Comparison of ENCODE assay signal across 25 cellular contexts in genomic region chr3:8518138-8518537, GRCh38. TPM values are rescaled to one million over a fixed set of nuclear protein-coding genes. Genes with fewer than 3 reads are reported as not detected.
DNase-seq lines count a peak whose midpoint lies in the region; ATAC-seq and TF ChIP-seq lines count a peak whose summit lies in the region.
"Had no signal": no experiment of that assay in that cellular context is flagged by ENCODE, and none has a peak within 500 bp of the region (broad histone marks: within the 10 kb centered on the region; RNA-seq: fewer than 3 reads in every experiment).

No MANE protein-coding gene starts in this region.

- no peaks in the 10 kb centered on the region for H3K27me3 ChIP-seq in SK-N-SH (ENCODE audit: insufficient read depth)
- H3K27me3 ChIP-seq: BLaER1 treated with 17β-estradiol and CSF1 and Interleukin-3, amounts not matched to agents 10 nM and 100 nM; body of pancreas; MG63; SJCRH30; transverse colon had no signal

- H4K20me1 ChIP-seq in SK-N-SH (ENCODE audit: insufficient read depth) = no peaks in the 10 kb centered on the region
- H4K20me1 ChIP-seq: BLaER1 treated with 17β-estradiol and CSF1 and Interleukin-3, amounts not matched to agents 10 nM and 100 nM had no signal

- no peaks in the 10 kb centered on the region for H3K9me2 ChIP-seq in SK-N-SH

- no peak overlapping the region for H3K4me3 Mint-ChIP-seq in nephron
- H3K4me3 Mint-ChIP-seq: dendritic cell treated with granulocyte-macrophage colony-stimulating factor and Interleukin-4, amounts not matched to agents 40 ng/mL and 50 ng/mL, for 4 days; stimulated activated memory B cell treated with anti-CD40 and anti-IgM and Interleukin-4, amounts not matched to agents 10 μg/mL and 1 μg/mL and 100 μg/mL, for 72 hours; T-helper 17 cell had no signal

- no peaks in the 10 kb centered on the region for H3K79me2 ChIP-seq in SK-N-SH (ENCODE audit: insufficient read depth)

- POLR2A ChIA-PET in SK-N-SH (lab: Yijun Ruan, JAX) = no interaction called here

- H3K4me3 ChIP-seq in SK-N-SH (ENCODE audit: low read depth in 2 of 2, low read length in 1 of 2) = no peak overlapping the region
- H3K4me3 ChIP-seq: BLaER1 treated with 17β-estradiol and CSF1 and Interleukin-3, amounts not matched to agents 10 nM and 100 nM; body of pancreas; MG63; SJCRH30; transverse colon had no signal

- H3K27me3 Mint-ChIP-seq in nephron (ENCODE audit: low read depth) = peaks cover 4% of the 10 kb centered on the region
- H3K27me3 Mint-ChIP-seq: stimulated activated memory B cell treated with anti-CD40 and anti-IgM and Interleukin-4, amounts not matched to agents 10 μg/mL and 1 μg/mL and 100 μg/mL, for 72 hours had no signal

- TF ChIP-seq CTCF in SK-N-SH (IDR thresholded peaks at IDR 0.05) (no peak), nephron (IDR thresholded peaks at IDR 0.05; ENCODE audit: unreplicated experiment in 3 of 3) (no peak)

- no peak overlapping the region for H3K9ac ChIP-seq in SK-N-SH
- H3K9ac ChIP-seq: BLaER1 treated with 17β-estradiol and CSF1 and Interleukin-3, amounts not matched to agents 10 nM and 100 nM had no signal

- H3K27ac Mint-ChIP-seq in nephron = peak overlapping the region in 2 of 3 experiments; percentile 16 to 86
- H3K27ac Mint-ChIP-seq: dendritic cell treated with granulocyte-macrophage colony-stimulating factor and Interleukin-4, amounts not matched to agents 40 ng/mL and 50 ng/mL, for 4 days; stimulated activated memory B cell treated with anti-CD40 and anti-IgM and Interleukin-4, amounts not matched to agents 10 μg/mL and 1 μg/mL and 100 μg/mL, for 72 hours; T-helper 17 cell had no signal

- H3K27ac ChIP-seq in SK-N-SH (ENCODE audit: low read depth in 2 of 2, low read length in 1 of 2) = peak overlapping the region in 1 of 2 experiments; percentile 48; a peak in 3 of 4 replicates
- H3K27ac ChIP-seq: 22Rv1; BLaER1 treated with 17β-estradiol and CSF1 and Interleukin-3, amounts not matched to agents 10 nM and 100 nM; body of pancreas; SJCRH30; transverse colon had no signal

- WGBS in SK-N-SH (ENCODE audit: low lambda C conversion rate) = 87% methylated on average over 2 of the region's 2 CpGs

- no peak for ATAC-seq in SK-N-SH treated with all-trans-retinoic acid at 6 μM for 48 hours
- ATAC-seq in HG03571 (IDR thresholded peaks at IDR 0.05; ENCODE audit: unreplicated experiment) = no peak
- ATAC-seq in GM21528 (IDR thresholded peaks at IDR 0.05; ENCODE audit: low FRiP score, unreplicated experiment) = no peak
- no peak for ATAC-seq in GM21786 (IDR thresholded peaks at IDR 0.05; ENCODE audit: unreplicated experiment)
- ATAC-seq in HG03135 (IDR thresholded peaks at IDR 0.05; ENCODE audit: unreplicated experiment) = no peak
- ATAC-seq: body of pancreas; right cardiac atrium; stimulated activated memory B cell treated with anti-CD40 and anti-IgM and Interleukin-4, amounts not matched to agents 10 μg/mL and 1 μg/mL and 100 μg/mL, for 72 hours; T-helper 17 cell had no signal

- peaks cover 13% of the 10 kb centered on the region for H3F3A ChIP-seq in SK-N-SH (replicated peaks; ENCODE audit: insufficient read depth)

- DNase-seq in SK-N-SH (no peak), dedifferentiated amniotic fluid mesenchymal stem cell (ENCODE audit: extremely low spot score) (peak; percentile 66)
- DNase-seq: activated CD4-positive, alpha-beta T cell treated with anti-CD3 and anti-CD28 coated beads, Interleukin-2, amount 50 U/mL, for 48 hours; activated naive CD4-positive, alpha-beta T cell treated with Interleukin-2 at 50 U/mL for 16 hours; activated T-cell treated with anti-CD3 and anti-CD28 coated beads, Interleukin-2, amount 50 U/mL, for 1 hour; body of pancreas; glutamatergic neuron; MG63; NCI-H146; NCI-H82; nucleus accumbens; right cardiac atrium; SJCRH30; T-helper 17 cell; transverse colon had no signal

- TF ChIP-seq EP300 in SK-N-SH (IDR thresholded peaks at IDR 0.05; ENCODE audit: borderline replicate concordance in 1 of 2, low read depth in 1 of 2, low read length in 1 of 2) = no peak

- peaks cover 0 to 31% of the 10 kb centered on the region in 2 experiments for H3K36me3 ChIP-seq in SK-N-SH (replicated peaks in 1 of 2; ENCODE audit: control insufficient read depth in 1 of 2, insufficient read depth in 2 of 2, low read length in 1 of 2)
- H3K36me3 ChIP-seq: BLaER1 treated with 17β-estradiol and CSF1 and Interleukin-3, amounts not matched to agents 10 nM and 100 nM; MG63; transverse colon had no signal

- no peak overlapping the region for H2AFZ ChIP-seq in SK-N-SH (ENCODE audit: low read depth)

- no peaks in the 10 kb centered on the region for H3K9me3 Mint-ChIP-seq in nephron
- H3K9me3 Mint-ChIP-seq: dendritic cell treated with granulocyte-macrophage colony-stimulating factor and Interleukin-4, amounts not matched to agents 40 ng/mL and 50 ng/mL, for 4 days; stimulated activated memory B cell treated with anti-CD40 and anti-IgM and Interleukin-4, amounts not matched to agents 10 μg/mL and 1 μg/mL and 100 μg/mL, for 72 hours had no signal

- no peak overlapping the region for H3K4me2 ChIP-seq in SK-N-SH
- H3K4me2 ChIP-seq: BLaER1 treated with 17β-estradiol and CSF1 and Interleukin-3, amounts not matched to agents 10 nM and 100 nM had no signal

- no peaks in the 10 kb centered on the region for H3K9me3 ChIP-seq in SK-N-SH
- H3K9me3 ChIP-seq: body of pancreas, MG63, SJCRH30, transverse colon had no signal

- peaks cover 64% of the 10 kb centered on the region for H3K4me1 Mint-ChIP-seq in nephron
- H3K4me1 Mint-ChIP-seq: T-helper 17 cell had no signal

- H3K4me1 ChIP-seq in SK-N-SH (ENCODE audit: control insufficient read depth in 1 of 2, insufficient read depth in 2 of 2, low read depth in 1 of 2, low read length in 1 of 2) = peaks cover 4 to 8% of the 10 kb centered on the region in 2 experiments; a peak in 3 of 4 replicates
- H3K4me1 ChIP-seq: body of pancreas, SJCRH30, transverse colon had no signal

- peaks cover 54% of the 10 kb centered on the region for H3K36me3 Mint-ChIP-seq in nephron (ENCODE audit: low read depth)

- TF ChIP-seq RAD21 in SK-N-SH (IDR thresholded peaks at IDR 0.05; ENCODE audit: low read length) = no peak

- CTCF ChIA-PET in SK-N-SH (lab: Yijun Ruan, JAX) = no interaction called here

TF ChIP-seq in SK-N-SH, 30 proteins besides CTCF, POLR2A, EP300 and RAD21:
- peak; percentile 28; the same call in 1 of the 2 replicates for TF ChIP-seq FOSL2 (IDR thresholded peaks at IDR 0.05; ENCODE audit: borderline replicate concordance, low read depth)
- TF ChIP-seq USF1 (IDR thresholded peaks at IDR 0.05; ENCODE audit: borderline replicate concordance, low read depth) = no peak
- no peak for TF ChIP-seq SMC3 (IDR thresholded peaks at IDR 0.05; ENCODE audit: low read depth, low read length)
- TF ChIP-seq TEAD4 (IDR thresholded peaks at IDR 0.05; ENCODE audit: borderline replicate concordance, insufficient read depth) = no peak
- no peak for TF ChIP-seq NFIC (IDR thresholded peaks at IDR 0.05; ENCODE audit: borderline replicate concordance)
- TF ChIP-seq SIN3A (IDR thresholded peaks at IDR 0.05; ENCODE audit: borderline replicate concordance, low read depth, low read length) = no peak

TF ChIP-seq in SK-N-SH treated with all-trans-retinoic acid at 6 μM for 48 hours, 23 proteins besides CTCF, POLR2A, EP300 and RAD21:
- TF ChIP-seq ARNTL (CRISPR knock-in tag; IDR thresholded peaks at IDR 0.05; ENCODE audit: borderline replicate concordance, low read depth) (no peak), SNAI2 (CRISPR knock-in tag; IDR thresholded peaks at IDR 0.05) (no peak), PATZ1 (CRISPR knock-in tag; IDR thresholded peaks at IDR 0.05; ENCODE audit: borderline replicate concordance) (no peak), ZFP30 (CRISPR knock-in tag; IDR thresholded peaks at IDR 0.05) (no peak), BACH2 (CRISPR knock-in tag; IDR thresholded peaks at IDR 0.05; ENCODE audit: borderline replicate concordance) (no peak), GLIS3 (CRISPR knock-in tag; IDR thresholded peaks at IDR 0.05) (no peak), TOX (CRISPR knock-in tag; IDR thresholded peaks at IDR 0.05; ENCODE audit: borderline replicate concordance) (no peak), ZC3H10 (CRISPR knock-in tag; IDR thresholded peaks at IDR 0.05) (no peak), ISL1 (CRISPR knock-in tag; IDR thresholded peaks at IDR 0.05) (no peak), RARB (CRISPR knock-in tag; IDR thresholded peaks at IDR 0.05) (no peak), CSRNP3 (CRISPR knock-in tag; IDR thresholded peaks at IDR 0.05) (no peak)
TF ChIP-seq in SK-N-SH treated with all-trans-retinoic acid at 6 μM for 48 hours: peak in this region for 0.

RNA-seq across cellular contexts. Expression of gene LMCD1, which starts 16.5 kb away (rescaled TPM):
- 23.6 and 26.5 TPM in 2 replicates for polyA plus RNA-seq in SK-N-SH (2012; rRNA removed)
- polyA plus RNA-seq in SK-N-SH (2012; cell fraction: cytosol; rRNA removed) = 19.2 and 20.3 TPM in 2 replicates
- 34.5 and 40.1 TPM in 2 replicates for polyA plus RNA-seq in SK-N-SH (2012; cell fraction: nucleus; rRNA removed)
